Comparison of ENCODE assay signal across 8 cellular contexts in genomic region chr2:71530246-71530986, GRCh38.
DNase-seq lines count a peak whose midpoint lies in the region; ATAC-seq and TF ChIP-seq lines count a peak whose summit lies in the region.

No MANE protein-coding gene starts in this region.

- H3K4me3 ChIP-seq in mammary epithelial cell (replicated peaks in 1 of 3; ENCODE audit: insufficient read depth in 1 of 3, low read depth in 2 of 3, low read length in 3 of 3): no peak overlapping the region

- H3K27me3 ChIP-seq in mammary epithelial cell (ENCODE audit: insufficient read depth, low read length): no peaks in the 10 kb centered on the region

- no peaks in the 10 kb centered on the region for H3K36me3 ChIP-seq in mammary epithelial cell (ENCODE audit: insufficient read depth, low read length)

- peaks cover 11% of the 10 kb centered on the region for H3K4me1 ChIP-seq in mammary epithelial cell (ENCODE audit: insufficient read depth, low read length)

- POLR2A ChIA-PET in HEK293T (lab: Yijun Ruan, JAX): no interaction called here

- no peaks in the 10 kb centered on the region for H3K9me3 ChIP-seq in mammary epithelial cell (replicated peaks; ENCODE audit: insufficient read depth, low read length)

- DNase-seq in NCI-H524 (lab: John Stamatoyannopoulos, UW): peak; percentile 11 to 57
- DNase-seq in NCI-H524 treated with DMSO at 0.1 percent for 48 hours (lab: John Stamatoyannopoulos, UW): no peak
- peak; percentile 76 for DNase-seq in HEK293T (ENCODE audit: extremely low spot score)
- peak; percentile 2 to 29 for DNase-seq in NOMO-1 (lab: John Stamatoyannopoulos, UW; ENCODE audit: unreplicated experiment in 2 of 2)
- DNase-seq in mammary epithelial cell: peak; percentile 24
- DNase-seq in left kidney (ENCODE audit: low read depth, low spot score): peak; percentile 67

- intact Hi-C loops in mammary epithelial cell (cut with micrococcal nuclease): loop anchor here (1.0 to 10.0 kb wide), 3 partner anchors 268 to 1044 kb away; no protein-coding TSS in a partner anchor

- H4K20me1 ChIP-seq in mammary epithelial cell (ENCODE audit: insufficient read depth, low read length): no peaks in the 10 kb centered on the region

- H3K4me2 ChIP-seq in mammary epithelial cell (ENCODE audit: insufficient read depth, low read depth, low read length): no peak overlapping the region

- ATAC-seq in GM21390 (IDR thresholded peaks at IDR 0.05; ENCODE audit: unreplicated experiment): no peak
- no peak for ATAC-seq in HG03159 (IDR thresholded peaks at IDR 0.05; ENCODE audit: unreplicated experiment)

- dilution Hi-C loops in mammary epithelial cell (cut with HindIII; ENCODE audit: low sequenced_read_pairs): no loop called here

- TF ChIP-seq CTCF in mammary epithelial cell (conservative IDR thresholded peaks at IDR 0.05 in 1 of 2, IDR thresholded peaks at IDR 0.05 in 1 of 2; ENCODE audit: extremely low read depth in 1 of 2, insufficient read depth in 1 of 2, low read depth in 1 of 2, low read length in 2 of 2): peak; percentile 74 to 76

- no peak overlapping the region for H3K9ac ChIP-seq in mammary epithelial cell (ENCODE audit: insufficient read depth, low read length)

- CTCF ChIA-PET in HEK293T (lab: Yijun Ruan, JAX) (interaction anchor here (0.6 to 1.1 kb wide), 6 partner anchors 11 to 1235 kb away, joined by 3 to 4 read pairs (median 3); no protein-coding TSS in a partner anchor), mammary epithelial cell (lab: Charles Lee; ENCODE audit: low non-redundant PET) (interaction anchor here (0.6 to 0.8 kb wide), 2 partner anchors 275 to 744 kb away, joined by 3 to 11 read pairs; no protein-coding TSS in a partner anchor)

- in situ Hi-C loops in mammary epithelial cell (cut with MboI; ENCODE audit: low sequenced_read_pairs in 2 of 2): loop anchor here in 1 of 2 donors (25.0 kb wide), 1 partner anchor 1032 kb away; no protein-coding TSS in a partner anchor

- H3K27ac ChIP-seq in mammary epithelial cell (ENCODE audit: insufficient read depth, low read depth, low read length): no peak overlapping the region

- 68% methylated on average over 9 of the region's 13 CpGs for WGBS in mammary epithelial cell (ENCODE audit: low coverage, missing lambda C conversion rate)

- BruUV-seq in mammary epithelial cell (replicated peaks; lab: Mats Ljungman, UMichigan): no TSS peak

- no peak overlapping the region for H2AFZ ChIP-seq in mammary epithelial cell (ENCODE audit: low read depth, low read length)

- no peaks in the 10 kb centered on the region for H3K79me2 ChIP-seq in mammary epithelial cell (ENCODE audit: insufficient read depth, low read length)

TF ChIP-seq in HEK293T, 16 proteins besides CTCF, POLR2A, EP300 and RAD21:
- TF ChIP-seq PKNOX1 (IDR thresholded peaks at IDR 0.05): no peak
- TF ChIP-seq ARNT (IDR thresholded peaks at IDR 0.05): no peak
- TF ChIP-seq CTBP1 (IDR thresholded peaks at IDR 0.05; ENCODE audit: borderline replicate concordance): no peak
- no peak for TF ChIP-seq BHLHE40 (IDR thresholded peaks at IDR 0.05; ENCODE audit: borderline replicate concordance)
- no peak for TF ChIP-seq HDGF (IDR thresholded peaks at IDR 0.05; ENCODE audit: borderline replicate concordance)
- no peak for TF ChIP-seq ELF4 (IDR thresholded peaks at IDR 0.05)
- no peak for TF ChIP-seq ZNF384 (IDR thresholded peaks at IDR 0.05)
- TF ChIP-seq L3MBTL2 (conservative IDR thresholded peaks at IDR 0.05): no peak
- TF ChIP-seq LEF1 (IDR thresholded peaks at IDR 0.05; ENCODE audit: borderline replicate concordance): no peak
- no peak for TF ChIP-seq FOXM1 (IDR thresholded peaks at IDR 0.05; ENCODE audit: borderline replicate concordance)
- TF ChIP-seq SUZ12 (IDR thresholded peaks at IDR 0.05): no peak
- no peak for TF ChIP-seq FOXA1 (IDR thresholded peaks at IDR 0.05)
- TF ChIP-seq SP1 (IDR thresholded peaks at IDR 0.05): no peak
